ENCODE assay signal across 17 cellular contexts in genomic region chr7:147833549-147833948, GRCh38.
DNase-seq lines count a peak whose midpoint lies in the region; ATAC-seq and TF ChIP-seq lines count a peak whose summit lies in the region.
"Had no signal": no experiment of that assay in that cellular context is flagged by ENCODE, and none has a peak within 500 bp of the region (broad histone marks: within the 10 kb centered on the region; RNA-seq: fewer than 3 reads in every experiment).

No MANE protein-coding gene starts in this region.

- CTCF ChIA-PET in activated CD4-positive, alpha-beta T cell treated with anti-CD3 and anti-CD28 coated beads for 36 hours (lab: Charles Lee), result interaction anchor here (1.5 kb wide), 1 partner anchor 18 kb away, joined by 3 read pairs; no protein-coding TSS in a partner anchor

- H3F3A ChIP-seq in GM23338 (replicated peaks; ENCODE audit: low read depth), result no peaks in the 10 kb centered on the region
- no peaks in the 10 kb centered on the region for H3F3A ChIP-seq in MM.1S (ENCODE audit: insufficient read depth, low read length)

- H3K4me1 ChIP-seq in GM23338 (ENCODE audit: insufficient read depth) (no peaks in the 10 kb centered on the region), MM.1S (ENCODE audit: low read length) (no peaks in the 10 kb centered on the region)
- H3K4me1 ChIP-seq: HAP-1, parathyroid adenoma had no signal

- no peaks in the 10 kb centered on the region for H3K9me3 ChIP-seq in MM.1S (replicated peaks; ENCODE audit: insufficient read depth, low read length)
- H3K9me3 ChIP-seq: HAP-1 had no signal

- POLR2A ChIA-PET in activated CD4-positive, alpha-beta T cell treated with anti-CD3 and anti-CD28 coated beads for 36 hours (lab: Charles Lee), result no interaction called here

- no peak overlapping the region for H3K9ac ChIP-seq in MM.1S (ENCODE audit: low read length)
- H3K9ac ChIP-seq: parathyroid adenoma had no signal

- H3K27me3 ChIP-seq in GM23338 (ENCODE audit: insufficient read depth), result no peaks in the 10 kb centered on the region
- no peaks in the 10 kb centered on the region for H3K27me3 ChIP-seq in MM.1S (replicated peaks; ENCODE audit: insufficient read depth, low read length)

- H3K27me3 Mint-ChIP-seq in GM23338 (ENCODE audit: insufficient read depth, low read depth, poor library complexity) (peaks cover 9% of the 10 kb centered on the region), neural crest cell (ENCODE audit: low read depth) (no peaks in the 10 kb centered on the region)
- no peaks in the 10 kb centered on the region for H3K27me3 Mint-ChIP-seq in activated CD4-positive, alpha-beta T cell treated with anti-CD3 and anti-CD28 coated beads for 36 hours
- H3K27me3 Mint-ChIP-seq: activated naive CD4-positive, alpha-beta T cell treated with anti-CD3 and anti-CD28 coated beads, Interleukin-2, amount 10 ng/mL, durations not matched to agents 7 days and 5 days; T-cell had no signal

- H3K27ac ChIP-seq in GM23338 (ENCODE audit: low read depth) (no peak overlapping the region), MM.1S (ENCODE audit: low read length) (no peak overlapping the region), angular gyrus (ENCODE audit: low read depth, low read length) (peak overlapping the region; percentile 20)
- H3K27ac ChIP-seq: parathyroid adenoma had no signal

- peak overlapping the region; percentile 97 for H2AFZ ChIP-seq in GM23338
- H2AFZ ChIP-seq in MM.1S (ENCODE audit: low read length), result peak overlapping the region; percentile 16; the same call in 1 of the 2 replicates
- H2AFZ ChIP-seq: parathyroid adenoma had no signal

- H3K4me2 ChIP-seq in GM23338 (no peak overlapping the region), MM.1S (ENCODE audit: low read depth, low read length) (no peak overlapping the region)

- H3K36me3 ChIP-seq in GM23338 (ENCODE audit: insufficient read depth) (no peaks in the 10 kb centered on the region), MM.1S (replicated peaks; ENCODE audit: insufficient read depth, low read length) (no peaks in the 10 kb centered on the region)
- H3K36me3 ChIP-seq: HAP-1 had no signal

- no peak for TF ChIP-seq CTCF in GM23338 (conservative IDR thresholded peaks at IDR 0.05; ENCODE audit: low read depth in 2 of 2)
- no peak for TF ChIP-seq CTCF in MM.1S (IDR thresholded peaks at IDR 0.05; ENCODE audit: low read length)
- no peak for TF ChIP-seq CTCF in neural crest cell (conservative IDR thresholded peaks at IDR 0.05)

- H3K4me3 Mint-ChIP-seq in GM23338 (no peak overlapping the region), neural crest cell (no peak overlapping the region)
- H3K4me3 Mint-ChIP-seq in activated CD4-positive, alpha-beta T cell treated with anti-CD3 and anti-CD28 coated beads for 36 hours, result no peak overlapping the region
- H3K4me3 Mint-ChIP-seq: activated naive CD4-positive, alpha-beta T cell treated with anti-CD3 and anti-CD28 coated beads, Interleukin-2, amount 10 ng/mL, durations not matched to agents 7 days and 5 days; T-cell had no signal

- H3K79me2 ChIP-seq in GM23338 (replicated peaks; ENCODE audit: insufficient read depth), result no peaks in the 10 kb centered on the region
- H3K79me2 ChIP-seq in MM.1S (ENCODE audit: low read length), result no peaks in the 10 kb centered on the region
- H3K79me2 ChIP-seq: parathyroid adenoma had no signal

- H3K4me1 Mint-ChIP-seq in GM23338 (no peaks in the 10 kb centered on the region), neural crest cell (peaks cover 8% of the 10 kb centered on the region)
- no peaks in the 10 kb centered on the region for H3K4me1 Mint-ChIP-seq in activated CD4-positive, alpha-beta T cell treated with anti-CD3 and anti-CD28 coated beads for 36 hours
- H3K4me1 Mint-ChIP-seq: activated naive CD4-positive, alpha-beta T cell treated with anti-CD3 and anti-CD28 coated beads, Interleukin-2, amount 10 ng/mL, durations not matched to agents 7 days and 5 days; T-cell had no signal

- ATAC-seq in GM23338 (peak; percentile 98), left lobe of liver (no peak), HG03159 (IDR thresholded peaks at IDR 0.05; ENCODE audit: unreplicated experiment) (no peak)
- no peak for ATAC-seq in activated CD4-positive, alpha-beta T cell treated with anti-CD3 and anti-CD28 coated beads for 36 hours
- ATAC-seq: T-cell had no signal

- intact Hi-C loops in activated CD4-positive, alpha-beta T cell treated with anti-CD3 and anti-CD28 coated beads for 36 hours (cut with DNase I, micrococcal nuclease), result no loop called here

- H3K9me3 Mint-ChIP-seq in GM23338, result peaks cover 36% of the 10 kb centered on the region
- peaks cover 17% of the 10 kb centered on the region for H3K9me3 Mint-ChIP-seq in neural crest cell
- H3K9me3 Mint-ChIP-seq in activated CD4-positive, alpha-beta T cell treated with anti-CD3 and anti-CD28 coated beads for 36 hours (ENCODE audit: low read depth), result no peaks in the 10 kb centered on the region

- DNase-seq in GM23338 (ENCODE audit: low spot score) (peak; percentile 63), MM.1S (no peak), neural crest cell (ENCODE audit: low read depth, low spot score) (peak; percentile 1), left lobe of liver (ENCODE audit: low spot score) (no peak)
- DNase-seq in activated CD4-positive, alpha-beta T cell treated with anti-CD3 and anti-CD28 coated beads for 36 hours, result no peak
- DNase-seq: activated CD4-positive, alpha-beta T cell treated with anti-CD3 and anti-CD28 coated beads, Interleukin-2, amount 50 U/mL, for 48 hours; activated naive CD4-positive, alpha-beta T cell treated with anti-CD3 and anti-CD28 coated beads, Interleukin-2, amount 10 ng/mL, durations not matched to agents 7 days and 5 days; DMS79 treated with DMSO at 0.1 percent for 48 hours; foreskin fibroblast; NCI-H187 treated with DMSO at 0.1 percent for 48 hours; NCI-H524; stimulated activated CD4-positive, alpha-beta T cell treated with anti-CD3 and anti-CD28 coated beads, Interleukin-2, amount 100 ng/mL, for 48 hours; T-cell had no signal

- H3K36me3 Mint-ChIP-seq in GM23338 (ENCODE audit: low read depth), result peaks cover 10% of the 10 kb centered on the region
- peaks cover 7% of the 10 kb centered on the region for H3K36me3 Mint-ChIP-seq in neural crest cell (ENCODE audit: low read depth)
- no peaks in the 10 kb centered on the region for H3K36me3 Mint-ChIP-seq in activated CD4-positive, alpha-beta T cell treated with anti-CD3 and anti-CD28 coated beads for 36 hours (ENCODE audit: low read depth)
- H3K36me3 Mint-ChIP-seq: activated naive CD4-positive, alpha-beta T cell treated with anti-CD3 and anti-CD28 coated beads, Interleukin-2, amount 10 ng/mL, durations not matched to agents 7 days and 5 days; T-cell had no signal

- 0 out of 2 replicates have a peak, but pooled peaks cover 3% of the 10 kb centered on the region for H3K9me2 ChIP-seq in GM23338 (ENCODE audit: insufficient read depth)
- H3K9me2 ChIP-seq in MM.1S (replicated peaks; ENCODE audit: insufficient read depth, low read length), result no peaks in the 10 kb centered on the region

- H3K4me3 ChIP-seq in GM23338 (no peak overlapping the region), MM.1S (ENCODE audit: low read length) (no peak overlapping the region)
- H3K4me3 ChIP-seq: HAP-1 had no signal

- H3K27ac Mint-ChIP-seq in GM23338 (no peak overlapping the region), neural crest cell (ENCODE audit: unreplicated experiment) (no peak overlapping the region)
- H3K27ac Mint-ChIP-seq in activated CD4-positive, alpha-beta T cell treated with anti-CD3 and anti-CD28 coated beads for 36 hours, result no peak overlapping the region
- H3K27ac Mint-ChIP-seq: activated naive CD4-positive, alpha-beta T cell treated with anti-CD3 and anti-CD28 coated beads, Interleukin-2, amount 10 ng/mL, durations not matched to agents 7 days and 5 days; T-cell had no signal

- H4K20me1 ChIP-seq in GM23338 (replicated peaks; ENCODE audit: insufficient read depth) (no peaks in the 10 kb centered on the region), MM.1S (ENCODE audit: insufficient read depth, low read length) (no peaks in the 10 kb centered on the region)

TF ChIP-seq in GM23338, 12 proteins besides CTCF, POLR2A, EP300 and RAD21 (continues in another document):
- TF ChIP-seq CREB1 (CRISPR knock-in tag; IDR thresholded peaks at IDR 0.05; ENCODE audit: low read depth) (no peak), EZH2 (IDR thresholded peaks at IDR 0.05; ENCODE audit: low read depth, unreplicated experiment) (no peak), POLR2AphosphoS5 (IDR thresholded peaks at IDR 0.05; ENCODE audit: low read depth) (no peak), ZNF114 (CRISPR knock-in tag; IDR thresholded peaks at IDR 0.05) (no peak), JUNB (IDR thresholded peaks at IDR 0.05; ENCODE audit: unreplicated experiment) (no peak), ZNF331 (CRISPR knock-in tag; IDR thresholded peaks at IDR 0.05; ENCODE audit: low read depth) (no peak), NANOG (IDR thresholded peaks at IDR 0.05; ENCODE audit: borderline replicate concordance) (no peak), STAT1 (IDR thresholded peaks at IDR 0.05; ENCODE audit: unreplicated experiment) (no peak)

Comparison
In these comparisons a context has a peak if more than half of its experiments do, and no peak if none do; other contexts are left out.
1. DNase-seq: peak in GM23338 (single experiment) and neural crest cell (single experiment); none in MM.1S (single experiment), left lobe of liver (single experiment) and activated CD4-positive, alpha-beta T cell treated with anti-CD3 and anti-CD28 coated beads for 36 hours (single experiment).